Comparison of ENCODE assay signal across 2 cellular contexts in genomic region chr19:5608766-5609165, GRCh38. TPM values are rescaled to one million over a fixed set of nuclear protein-coding genes. Genes with fewer than 3 reads are reported as not detected.
"Had no signal": no experiment of that assay in that cellular context is flagged by ENCODE, and none has a peak within 500 bp of the region (broad histone marks: within the 10 kb centered on the region; RNA-seq: fewer than 3 reads in every experiment).

No MANE protein-coding gene starts in this region.

RNA-seq across cellular contexts. Expression of gene TINCR, which starts 41.0 kb away (rescaled TPM):
- total RNA-seq: glomerular endothelial cell, left ventricle myocardium superior had no signal
